9 cellular contexts compared by ENCODE assay signal in the genomic region with DNA sequence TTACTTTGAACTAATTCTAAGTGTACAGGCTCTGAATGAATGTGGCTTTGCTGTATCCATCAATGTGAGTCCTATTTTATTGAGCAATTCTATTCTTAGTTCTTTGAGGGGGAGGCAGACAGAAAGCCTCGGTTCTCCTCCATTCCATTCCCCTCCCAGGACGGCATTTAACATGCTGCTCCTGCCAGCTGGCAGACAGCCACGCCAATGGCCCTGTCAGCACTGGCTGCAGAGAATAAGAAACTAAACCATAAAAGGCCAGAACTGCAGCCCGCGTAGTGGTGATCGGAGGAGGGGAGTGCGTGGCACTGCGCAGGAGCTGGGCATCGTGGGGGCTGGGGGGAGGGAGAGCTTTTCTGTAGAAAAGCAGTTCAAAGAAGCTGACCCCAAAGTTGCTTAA.
DNase-seq lines count a peak whose midpoint lies in the region; ATAC-seq and TF ChIP-seq lines count a peak whose summit lies in the region.
"Had no signal": no experiment of that assay in that cellular context is flagged by ENCODE, and none has a peak within 500 bp of the region (broad histone marks: within the 10 kb centered on the region; RNA-seq: fewer than 3 reads in every experiment).

No MANE protein-coding gene starts in this region.

- H3K27ac ChIP-seq in BLaER1 treated with 17β-estradiol and CSF1 and Interleukin-3, amounts not matched to agents 10 nM and 100 nM: no peak overlapping the region
- H3K27ac ChIP-seq in SJCRH30 (no peak overlapping the region), gastroesophageal sphincter (peak overlapping the region; percentile 90 to 96 (median 94)), ovary (peak overlapping the region in 1 of 2 donors; percentile 76)

- ATAC-seq in gastroesophageal sphincter (peak; percentile 89), HG03460 (IDR thresholded peaks at IDR 0.05; ENCODE audit: unreplicated experiment) (no peak)

- peak overlapping the region in 8 of 11 experiments; percentile 15 to 72 (median 51); a peak in 15 of 22 replicates for H3K4me2 ChIP-seq in BLaER1 treated with 17β-estradiol and CSF1 and Interleukin-3, amounts not matched to agents 10 nM and 100 nM

- peak; percentile 70 to 75 for DNase-seq in SJCRH30
- peak; percentile 94 to 99 (median 98) for DNase-seq in ovary
- DNase-seq in iPS-NIHi7 (ENCODE audit: extremely low spot score): no peak
- DNase-seq in ACHN: no peak
- DNase-seq in GM19238 (ENCODE audit: insufficient read length, low spot score): no peak
- DNase-seq: NCI-H146 had no signal

- no peak overlapping the region for H3K9ac ChIP-seq in BLaER1 treated with 17β-estradiol and CSF1 and Interleukin-3, amounts not matched to agents 10 nM and 100 nM

- H3K27me3 ChIP-seq in BLaER1 treated with 17β-estradiol and CSF1 and Interleukin-3, amounts not matched to agents 10 nM and 100 nM: no peaks in the 10 kb centered on the region
- H3K27me3 ChIP-seq in SJCRH30 (no peaks in the 10 kb centered on the region), gastroesophageal sphincter (no peaks in the 10 kb centered on the region), ovary (no peaks in the 10 kb centered on the region)

- peaks cover 10 to 24% (median 15%) of the 10 kb centered on the region in 11 experiments; a peak in 20 of 22 replicates for H3K9me3 ChIP-seq in BLaER1 treated with 17β-estradiol and CSF1 and Interleukin-3, amounts not matched to agents 10 nM and 100 nM (replicated peaks in 1 of 11)
- H3K9me3 ChIP-seq in SJCRH30 (replicated peaks): no peaks in the 10 kb centered on the region
- H3K9me3 ChIP-seq in gastroesophageal sphincter: no peaks in the 10 kb centered on the region
- no peaks in the 10 kb centered on the region for H3K9me3 ChIP-seq in ovary

- no peak for TF ChIP-seq POLR2A in gastroesophageal sphincter (IDR thresholded peaks at IDR 0.05)
- no peak for TF ChIP-seq POLR2A in ovary (IDR thresholded peaks at IDR 0.05)

- intact Hi-C loops in ovary (cut with DNase I): loop anchor here in 1 of 4 donors (5.0 kb wide), 1 partner anchor 36 kb away; no protein-coding TSS in a partner anchor

- H4K20me1 ChIP-seq in BLaER1 treated with 17β-estradiol and CSF1 and Interleukin-3, amounts not matched to agents 10 nM and 100 nM: no peaks in the 10 kb centered on the region

- TF ChIP-seq CTCF in gastroesophageal sphincter (IDR thresholded peaks at IDR 0.05): no peak
- TF ChIP-seq CTCF in ovary (IDR thresholded peaks at IDR 0.05): no peak

- peak; percentile 85 for TF ChIP-seq EP300 in gastroesophageal sphincter (IDR thresholded peaks at IDR 0.05)
- peak; percentile 67 for TF ChIP-seq EP300 in ovary (IDR thresholded peaks at IDR 0.05)

- peaks cover 0 to 71% (median 52%) of the 10 kb centered on the region in 10 experiments; a peak in 16 of 20 replicates for H3K4me1 ChIP-seq in BLaER1 treated with 17β-estradiol and CSF1 and Interleukin-3, amounts not matched to agents 10 nM and 100 nM
- H3K4me1 ChIP-seq in SJCRH30 (peaks cover 16% of the 10 kb centered on the region), gastroesophageal sphincter (peaks cover 31 to 100% (median 38%) of the 10 kb centered on the region in 3 donors), ovary (ENCODE audit: insufficient read depth) (peaks cover 21% of the 10 kb centered on the region)

- in situ Hi-C loops in ACHN (cut with HindIII; ENCODE audit: low pct_ligation_motif_present, low pct_unique_long_range_greater_than_20kb, low sequenced_read_pairs): no loop called here

- WGBS in gastroesophageal sphincter (ENCODE audit: low coverage in 1 of 2), 2 donors: 3% methylated on average over 6 of the region's 9 CpGs; no CpG with 5 or more reads in 1 of the 2 donors
- 1 to 5% (median 1%) methylated on average over 9 of the region's 9 CpGs for WGBS in ovary, 3 donors

- peaks cover 0 to 85% (median 36%) of the 10 kb centered on the region in 11 experiments; a peak in 17 of 22 replicates for H3K36me3 ChIP-seq in BLaER1 treated with 17β-estradiol and CSF1 and Interleukin-3, amounts not matched to agents 10 nM and 100 nM
- no peaks in the 10 kb centered on the region for H3K36me3 ChIP-seq in SJCRH30
- H3K36me3 ChIP-seq in gastroesophageal sphincter: peaks cover 0 to 51% of the 10 kb centered on the region in 2 donors
- no peaks in the 10 kb centered on the region for H3K36me3 ChIP-seq in ovary

- no peak overlapping the region for H3K4me3 ChIP-seq in BLaER1 treated with 17β-estradiol and CSF1 and Interleukin-3, amounts not matched to agents 10 nM and 100 nM
- H3K4me3 ChIP-seq in SJCRH30 (no peak overlapping the region), gastroesophageal sphincter (no peak overlapping the region), ovary (no peak overlapping the region)

Comparison
In these comparisons a context has a peak if more than half of its experiments do, and no peak if none do; other contexts are left out.
1. H3K27ac ChIP-seq: peak in gastroesophageal sphincter (4 of 4); none in BLaER1 treated with 17β-estradiol and CSF1 and Interleukin-3, amounts not matched to agents 10 nM and 100 nM (0 of 11) and SJCRH30 (single experiment).
2. DNase-seq: peak in SJCRH30 (2 of 2) and ovary (5 of 5); none in iPS-NIHi7 (single experiment), ACHN (single experiment) and GM19238 (single experiment).